In genomic region chr9:127463382-127463781, GRCh38 we compare ENCODE assay signal across 23 cellular contexts.
"Had no signal": no experiment of that assay in that cellular context is flagged by ENCODE, and none has a peak within 500 bp of the region (broad histone marks: within the 10 kb centered on the region; RNA-seq: fewer than 3 reads in every experiment).

No MANE protein-coding gene starts in this region.

- H3K4me3 ChIP-seq: esophagus squamous epithelium, prostate gland, spleen, thoracic aorta had no signal

- H3K9me3 Mint-ChIP-seq: activated naive CD4-positive, alpha-beta T cell treated with anti-CD3 and anti-CD28 coated beads, Interleukin-2, amount 10 ng/mL, durations not matched to agents 7 days and 5 days; activated naive CD8-positive, alpha-beta T cell treated with anti-CD3 and anti-CD28 coated beads, Interleukin-2, amount 50 U/mL, for 24 hours; naive B cell; neural crest cell; stimulated activated memory B cell treated with anti-CD40 and anti-IgM and Interleukin-4, amounts not matched to agents 10 μg/mL and 1 μg/mL and 100 μg/mL, for 72 hours had no signal

- H3K27me3 ChIP-seq: esophagus squamous epithelium, spleen had no signal

- H3K4me1 Mint-ChIP-seq: activated naive CD4-positive, alpha-beta T cell treated with anti-CD3 and anti-CD28 coated beads, Interleukin-2, amount 10 ng/mL, durations not matched to agents 7 days and 5 days; activated naive CD8-positive, alpha-beta T cell treated with anti-CD3 and anti-CD28 coated beads, Interleukin-2, amount 50 U/mL, for 24 hours; neural crest cell; stimulated activated memory B cell treated with anti-CD40 and anti-IgM and Interleukin-4, amounts not matched to agents 10 μg/mL and 1 μg/mL and 100 μg/mL, for 72 hours had no signal

- ATAC-seq: activated naive CD8-positive, alpha-beta T cell treated with anti-CD3 and anti-CD28 coated beads, Interleukin-2, amount 50 U/mL, for 24 hours; left lobe of liver; stimulated activated memory B cell treated with anti-CD40 and anti-IgM and Interleukin-4, amounts not matched to agents 10 μg/mL and 1 μg/mL and 100 μg/mL, for 72 hours had no signal

- H3K27ac ChIP-seq: esophagus squamous epithelium, prostate gland, spleen, thoracic aorta, VCaP had no signal

- H3K27me3 Mint-ChIP-seq: activated naive CD4-positive, alpha-beta T cell treated with anti-CD3 and anti-CD28 coated beads, Interleukin-2, amount 10 ng/mL, durations not matched to agents 7 days and 5 days; activated naive CD8-positive, alpha-beta T cell treated with anti-CD3 and anti-CD28 coated beads, Interleukin-2, amount 50 U/mL, for 24 hours; naive B cell; stimulated activated memory B cell treated with anti-CD40 and anti-IgM and Interleukin-4, amounts not matched to agents 10 μg/mL and 1 μg/mL and 100 μg/mL, for 72 hours had no signal

- H3K4me1 ChIP-seq: esophagus squamous epithelium, prostate gland, spleen had no signal

- DNase-seq: activated CD4-positive, alpha-beta T cell treated with anti-CD3 and anti-CD28 coated beads for 1 hour; activated CD8-positive, alpha-beta memory T cell treated with anti-CD3 and anti-CD28 coated beads for 24 hours; activated CD8-positive, alpha-beta memory T cell treated with anti-CD3 and anti-CD28 coated beads, Interleukin-2, amount 50 U/mL, for 48 hours; activated effector memory CD4-positive, alpha-beta T cell treated with Interleukin-2 at 50 U/mL for 16 hours; activated naive CD4-positive, alpha-beta T cell treated with anti-CD3 and anti-CD28 coated beads, Interleukin-2, amount 10 ng/mL, durations not matched to agents 7 days and 5 days; activated naive CD8-positive, alpha-beta T cell treated with anti-CD3 and anti-CD28 coated beads, Interleukin-2, amount 50 U/mL, for 24 hours; activated T-cell treated with anti-CD3 and anti-CD28 coated beads, Interleukin-2, amount 50 U/mL, for 48 hours; anterior cingulate cortex; dermis blood vessel endothelial cell; effector memory CD4-positive, alpha-beta T cell; esophagus squamous epithelium; hippocampal formation; mammary epithelial cell; naive B cell; spleen; stimulated activated CD4-positive, alpha-beta T cell treated with anti-CD3 and anti-CD28 coated beads, Interleukin-4, amount 100 ng/mL, for 4 hours; T-helper 2 cell had no signal

- H3K27ac Mint-ChIP-seq: activated naive CD4-positive, alpha-beta T cell treated with anti-CD3 and anti-CD28 coated beads, Interleukin-2, amount 10 ng/mL, durations not matched to agents 7 days and 5 days; activated naive CD8-positive, alpha-beta T cell treated with anti-CD3 and anti-CD28 coated beads, Interleukin-2, amount 50 U/mL, for 24 hours; stimulated activated memory B cell treated with anti-CD40 and anti-IgM and Interleukin-4, amounts not matched to agents 10 μg/mL and 1 μg/mL and 100 μg/mL, for 72 hours had no signal

- H3K9me3 ChIP-seq: esophagus squamous epithelium, prostate gland, spleen, thoracic aorta had no signal

- H3K4me3 Mint-ChIP-seq: activated naive CD4-positive, alpha-beta T cell treated with anti-CD3 and anti-CD28 coated beads, Interleukin-2, amount 10 ng/mL, durations not matched to agents 7 days and 5 days; activated naive CD8-positive, alpha-beta T cell treated with anti-CD3 and anti-CD28 coated beads, Interleukin-2, amount 50 U/mL, for 24 hours; naive B cell; neural crest cell; stimulated activated memory B cell treated with anti-CD40 and anti-IgM and Interleukin-4, amounts not matched to agents 10 μg/mL and 1 μg/mL and 100 μg/mL, for 72 hours had no signal
